ENCODE assay signal across 13 cellular contexts in the genomic region with DNA sequence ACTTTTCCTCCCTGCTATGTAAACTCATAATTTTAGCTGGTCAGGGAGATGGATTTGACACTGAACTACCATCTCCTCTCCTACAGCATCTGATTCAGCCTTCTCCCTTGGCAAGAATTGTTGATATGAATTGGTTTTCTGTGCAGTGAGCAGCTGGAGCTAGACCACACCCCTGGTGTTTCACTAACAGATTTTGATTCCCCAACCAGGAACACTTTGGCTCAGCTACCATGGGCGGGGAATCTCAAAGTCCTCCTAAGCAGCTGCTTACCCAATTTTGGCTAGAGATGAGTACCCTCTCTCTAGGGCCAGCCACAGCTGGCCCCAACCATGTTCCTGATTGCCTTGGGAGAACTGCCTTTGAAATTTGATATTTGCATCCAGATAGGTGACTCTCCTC. TPM values are rescaled to one million over a fixed set of nuclear protein-coding genes. Genes with fewer than 3 reads are reported as not detected.
A peak's percentile ranks its signal among the peaks of the same experiment; 100 is the strongest.
DNase-seq lines count a peak whose midpoint lies in the region; ATAC-seq and TF ChIP-seq lines count a peak whose summit lies in the region.
"Not testable (repeated sequence)": the region's sequence is repeated elsewhere in the genome, so short reads cannot be mapped to it uniquely, and the experiment has no call there.
"Had no signal": no experiment of that assay in that cellular context is flagged by ENCODE, and none has a peak within 500 bp of the region (broad histone marks: within the 10 kb centered on the region; RNA-seq: fewer than 3 reads in every experiment).

No MANE protein-coding gene starts in this region.

- WGBS in liver = 61% methylated on average over 1 of the region's 1 CpG

- H3K4me1 ChIP-seq in colonic mucosa; liver (ENCODE audit: control insufficient read depth in 4 of 4, insufficient read depth in 4 of 4, low read length in 3 of 4): not testable (repeated sequence)

- not testable (repeated sequence) for H3K4me3 ChIP-seq in colonic mucosa; liver (ENCODE audit: low read depth in 1 of 3, low read length in 3 of 3)

- H3K9me3 ChIP-seq in colonic mucosa; liver (ENCODE audit: control insufficient read depth in 4 of 4, low read length in 3 of 4): not testable (repeated sequence)

- not testable (repeated sequence) for ATAC-seq in Right ventricle myocardium superior (ENCODE audit: poor library complexity)

- H3K9ac ChIP-seq in colonic mucosa (ENCODE audit: low read depth in 2 of 2, low read length in 2 of 2); liver (ENCODE audit: low read depth in 1 of 2, low read length in 2 of 2): not testable (repeated sequence)

- not testable (repeated sequence) for TF ChIP-seq RAD21 in liver (IDR thresholded peaks at IDR 0.05)

- H3K36me3 ChIP-seq in colonic mucosa; liver (ENCODE audit: control insufficient read depth in 4 of 4, insufficient read depth in 3 of 4, low read depth in 1 of 4, low read length in 3 of 4): not testable (repeated sequence)

- intact Hi-C loops in colonic mucosa (cut with DNase I); Right ventricle myocardium superior (cut with DNase I): not testable (repeated sequence)

- TF ChIP-seq CTCF in colonic mucosa (IDR thresholded peaks at IDR 0.05); liver (IDR thresholded peaks at IDR 0.05; ENCODE audit: low read depth, low read length, missing input control): not testable (repeated sequence)

- not testable (repeated sequence) for H3K27ac ChIP-seq in colonic mucosa; liver (ENCODE audit: low read depth in 1 of 2, low read length in 2 of 2)

- DNase-seq in GM03348 (ENCODE audit: low spot score) (peak; percentile 2), NCI-H2196 (lab: John Stamatoyannopoulos, UW; ENCODE audit: unreplicated experiment) (peak; percentile 25), colonic mucosa (peak; percentile 23), Right ventricle myocardium superior (peak; percentile 44), myocyte (ENCODE audit: low read depth) (peak; percentile 4)

- H3K27me3 ChIP-seq in colonic mucosa; liver (ENCODE audit: control insufficient read depth in 4 of 4, insufficient read depth in 4 of 4, low read length in 3 of 4): not testable (repeated sequence)

TF ChIP-seq in liver, 16 proteins besides CTCF, POLR2A, EP300 and RAD21:
- TF ChIP-seq RXRA (IDR thresholded peaks at IDR 0.05) = peak in 1 of 2 donors; percentile 8
- TF ChIP-seq HNF4G (IDR thresholded peaks at IDR 0.05) = peak; percentile 13
- peak; percentile 51 to 52 for TF ChIP-seq HNF4A (conservative IDR thresholded peaks at IDR 0.05)
- TF ChIP-seq SP1 (IDR thresholded peaks at IDR 0.05) = peak; percentile 31

RNA-seq across cellular contexts. Expression of gene GLYATL1B, which starts 48.7 kb away (rescaled TPM):
- total RNA-seq in colonic mucosa (not detected), Right ventricle myocardium superior (not detected), liver (not detected), myocyte (not detected in 2 replicates)
- polyA plus RNA-seq in liver = not detected
- polyA plus RNA-seq in myocyte (2012) = not detected
- total RNA-seq: Calu3; CD4-positive, alpha-beta memory T cell; H7; HFFc6; HT1080 had no signal
- polyA plus RNA-seq: A549; CD14-positive monocyte; CD4-positive, alpha-beta memory T cell had no signal
